8 cellular contexts compared by ENCODE assay signal in genomic region chr5:692530-693041, GRCh38. TPM values are rescaled to one million over a fixed set of nuclear protein-coding genes. Genes with fewer than 3 reads are reported as not detected.
DNase-seq lines count a peak whose midpoint lies in the region; ATAC-seq and TF ChIP-seq lines count a peak whose summit lies in the region.
"Not testable (repeated sequence)": the region's sequence is repeated elsewhere in the genome, so short reads cannot be mapped to it uniquely, and the experiment has no call there.

No MANE protein-coding gene starts in this region.

- not testable (repeated sequence) for H2BK12ac ChIP-seq in neuronal stem cell (ENCODE audit: low read length)

- H2AK5ac ChIP-seq in neuronal stem cell (ENCODE audit: low read depth, low read length): not testable (repeated sequence)

- not testable (repeated sequence) for H4K91ac ChIP-seq in neuronal stem cell (ENCODE audit: low read depth, low read length, poor library complexity)

- CTCF ChIA-PET in activated B cell treated with CpG ODN at 0.5 μM for 24 hours (lab: Charles Lee): not testable (repeated sequence)

- WGBS in neuronal stem cell (ENCODE audit: extremely low coverage in 2 of 2, insufficient read length in 2 of 2, insufficient replicate concordance in 1 of 2), 2 donors: no CpG with 5 or more reads among the region's 41 CpGs
- WGBS in thymus: 1% methylated on average over 41 of the region's 41 CpGs

- POLR2A ChIA-PET in activated B cell treated with CpG ODN at 0.5 μM for 24 hours (lab: Charles Lee): not testable (repeated sequence)

- H3K4ac ChIP-seq in neuronal stem cell (ENCODE audit: low read length): not testable (repeated sequence)

- TF ChIP-seq CTCF in DOHH2 (IDR thresholded peaks at IDR 0.05; ENCODE audit: low read depth, low read length, poor library complexity, severe bottlenecking); activated B cell treated with CpG ODN at 0.5 μM for 24 hours (IDR thresholded peaks at IDR 0.05); colonic mucosa (IDR thresholded peaks at IDR 0.05): not testable (repeated sequence)

- not testable (repeated sequence) for H2BK120ac ChIP-seq in neuronal stem cell (ENCODE audit: low read depth, low read length)

- H3K4me2 ChIP-seq in DOHH2 (ENCODE audit: low read length): peak overlapping the region; percentile 48
- peak overlapping the region; percentile 45 for H3K4me2 ChIP-seq in neuronal stem cell (ENCODE audit: insufficient read depth, low read length, poor library complexity, severe bottlenecking)

- H3K4me3 ChIP-seq in DOHH2 (ENCODE audit: low read length) (peak overlapping the region; percentile 49; the same call in 1 of the 2 replicates), colonic mucosa (peak overlapping the region; percentile 59), iPS-15b (ENCODE audit: low read depth, low read length) (peak overlapping the region; percentile 13), neuronal stem cell (ENCODE audit: low read length in 2 of 2) (peak overlapping the region; percentile 53 to 73), thymus (ENCODE audit: low read length) (peak overlapping the region; percentile 52)

- not testable (repeated sequence) for H2BK5ac ChIP-seq in neuronal stem cell (ENCODE audit: low read length)

- not testable (repeated sequence) for H3K4me1 ChIP-seq in DOHH2 (ENCODE audit: control insufficient read depth, low read length); colonic mucosa; iPS-15b (ENCODE audit: control insufficient read depth, insufficient read depth, low read length); neuronal stem cell (ENCODE audit: control insufficient read depth in 2 of 2, insufficient read depth in 1 of 2, low read depth in 1 of 2, low read length in 2 of 2); thymus (ENCODE audit: control insufficient read depth, insufficient read depth, low read length)

- H3K9me3 Mint-ChIP-seq in activated B cell treated with CpG ODN at 0.5 μM for 24 hours: not testable (repeated sequence)

- H3K27me3 ChIP-seq in DOHH2 (ENCODE audit: control insufficient read depth, low read length) (peaks cover 13% of the 10 kb centered on the region), neuronal stem cell (ENCODE audit: control insufficient read depth in 3 of 3, insufficient read depth in 3 of 3, low read depth in 1 of 3, low read length in 3 of 3) (peaks cover 0 to 10% (median 0%) of the 10 kb centered on the region in 3 experiments), thymus (ENCODE audit: control insufficient read depth, insufficient read depth) (peaks cover 18% of the 10 kb centered on the region)
- not testable (repeated sequence) for H3K27me3 ChIP-seq in colonic mucosa; iPS-15b (ENCODE audit: control insufficient read depth, insufficient read depth, low read length)

- peak overlapping the region; percentile 64 for H3K18ac ChIP-seq in neuronal stem cell (ENCODE audit: low read length)

- peak overlapping the region; percentile 69 for H2AFZ ChIP-seq in neuronal stem cell (ENCODE audit: low read length)

- not testable (repeated sequence) for H3K79me2 ChIP-seq in DOHH2 (ENCODE audit: control insufficient read depth, low read length)

- H3K27ac ChIP-seq in DOHH2 (ENCODE audit: low read depth, low read length); colonic mucosa; neuronal stem cell (replicated peaks; ENCODE audit: low read length); thymus (ENCODE audit: low read depth): not testable (repeated sequence)

- not testable (repeated sequence) for H2BK15ac ChIP-seq in neuronal stem cell (ENCODE audit: low read length)

- not testable (repeated sequence) for H3K14ac ChIP-seq in neuronal stem cell (ENCODE audit: low read length)

- ATAC-seq in GM21515 (IDR thresholded peaks at IDR 0.05; ENCODE audit: unreplicated experiment): peak; percentile 17
- peak; percentile 15 for ATAC-seq in HG03520 (IDR thresholded peaks at IDR 0.05; ENCODE audit: unreplicated experiment)
- not testable (repeated sequence) for ATAC-seq in activated B cell treated with CpG ODN at 0.5 μM for 24 hours (ENCODE audit: low read depth)

- H3K36me3 ChIP-seq in DOHH2 (ENCODE audit: control insufficient read depth, low read length); colonic mucosa; iPS-15b (ENCODE audit: control insufficient read depth, insufficient read depth, low read length); neuronal stem cell (replicated peaks in 1 of 2; ENCODE audit: control insufficient read depth in 2 of 2, insufficient read depth in 2 of 2, low read length in 2 of 2); thymus (ENCODE audit: control insufficient read depth, insufficient read depth): not testable (repeated sequence)

- H3K4me3 Mint-ChIP-seq in activated B cell treated with CpG ODN at 0.5 μM for 24 hours: peak overlapping the region; percentile 1

- H3K27me3 Mint-ChIP-seq in activated B cell treated with CpG ODN at 0.5 μM for 24 hours: not testable (repeated sequence)

- H3K36me3 Mint-ChIP-seq in activated B cell treated with CpG ODN at 0.5 μM for 24 hours (ENCODE audit: low read depth): not testable (repeated sequence)

- H4K20me1 ChIP-seq in DOHH2 (ENCODE audit: control insufficient read depth, insufficient read depth, low read depth, low read length): not testable (repeated sequence)

- H3F3A ChIP-seq in DOHH2 (ENCODE audit: control insufficient read depth, insufficient read depth): not testable (repeated sequence)

- H3K27ac Mint-ChIP-seq in activated B cell treated with CpG ODN at 0.5 μM for 24 hours: not testable (repeated sequence)

- peak overlapping the region in 1 of 2 donors; percentile 39 for H3K9ac ChIP-seq in colonic mucosa (ENCODE audit: low read depth in 2 of 2, low read length in 2 of 2)
- H3K9ac ChIP-seq in iPS-15b (ENCODE audit: low read depth, low read length); neuronal stem cell (ENCODE audit: low read depth, low read length, poor library complexity): not testable (repeated sequence)

- H3K9me3 ChIP-seq in DOHH2 (ENCODE audit: control insufficient read depth, insufficient read depth, low read length); colonic mucosa; iPS-15b (ENCODE audit: control insufficient read depth, insufficient read depth, low read length); neuronal stem cell (replicated peaks in 1 of 2; ENCODE audit: control insufficient read depth in 2 of 2, insufficient read depth in 1 of 2, low read depth in 1 of 2, low read length in 2 of 2); thymus (ENCODE audit: control insufficient read depth): not testable (repeated sequence)

- intact Hi-C loops in activated B cell treated with CpG ODN at 0.5 μM for 24 hours (cut with micrococcal nuclease): loop anchor here (2.0 to 5.0 kb wide), 2 partner anchors 80 to 92 kb away; partner anchors contain the start of genes CEP72 and ZDHHC11B
- intact Hi-C loops in colonic mucosa (cut with DNase I): not testable (repeated sequence)

- H3K79me1 ChIP-seq in neuronal stem cell (ENCODE audit: low read depth, low read length): not testable (repeated sequence)

- H3K9me2 ChIP-seq in DOHH2 (replicated peaks; ENCODE audit: control insufficient read depth, low read length): not testable (repeated sequence)

- not testable (repeated sequence) for H3K23ac ChIP-seq in neuronal stem cell (ENCODE audit: low read depth, low read length, poor library complexity)

- not testable (repeated sequence) for H4K8ac ChIP-seq in neuronal stem cell (ENCODE audit: low read depth, low read length)

- not testable (repeated sequence) for DNase-seq in activated B cell treated with CpG ODN at 0.5 μM for 24 hours; colonic mucosa; neuronal stem cell (ENCODE audit: low spot score)

- not testable (repeated sequence) for H3K4me1 Mint-ChIP-seq in activated B cell treated with CpG ODN at 0.5 μM for 24 hours

RNA-seq across cellular contexts. Expression of gene TPPP, which starts 0.6 kb away (rescaled TPM):
- total RNA-seq in activated B cell treated with CpG ODN at 0.5 μM for 24 hours (0.04 TPM in 1 of 2 replicates, not detected in the other), colonic mucosa (1 to 10 TPM; 1.7 to 4.0 TPM)
- 2.2 TPM for polyA plus RNA-seq in neuronal stem cell (2013, experiment 1 of 2)
- polyA plus RNA-seq in neuronal stem cell (2013, experiment 2 of 2): 2.1 TPM
- polyA plus RNA-seq in thymus: 0.64 TPM

Comparison
In these comparisons a context has a peak if more than half of its experiments do, and no peak if none do; other contexts are left out.
1. H3K4me3 ChIP-seq: peak in every context shown above with its lines; median percentile 63 in neuronal stem cell; 59 in colonic mucosa; 52 in thymus; 49 in DOHH2; 13 in iPS-15b.